In genomic region chr2:39538713-39539112, GRCh38 we compare ENCODE assay signal across 25 cellular contexts.
"Had no signal": no experiment of that assay in that cellular context is flagged by ENCODE, and none has a peak within 500 bp of the region (broad histone marks: within the 10 kb centered on the region; RNA-seq: fewer than 3 reads in every experiment).

No MANE protein-coding gene starts in this region.

- H3K4me3 Mint-ChIP-seq: activated CD4-positive, alpha-beta memory T cell treated with anti-CD3 and anti-CD28 coated beads for 36 hours; activated CD4-positive, alpha-beta T cell treated with anti-CD3 and anti-CD28 coated beads for 36 hours; activated CD4-positive, alpha-beta T cell treated with anti-CD3 and anti-CD28 coated beads, Interleukin-2, amount 10 ng/mL, durations not matched to agents 24 days and 14 days; activated CD8-positive, alpha-beta memory T cell treated with anti-CD3 and anti-CD28 coated beads, Interleukin-2, amount 10 ng/mL, durations not matched to agents 7 days and 5 days; activated CD8-positive, alpha-beta T cell treated with anti-CD3 and anti-CD28 coated beads, Interleukin-2, amount 10 ng/mL, durations not matched to agents 7 days and 5 days; activated naive CD4-positive, alpha-beta T cell treated with anti-CD3 and anti-CD28 coated beads for 36 hours; activated naive CD4-positive, alpha-beta T cell treated with anti-CD3 and anti-CD28 coated beads, Interleukin-2, amount 50 U/mL, for 24 hours; activated naive CD8-positive, alpha-beta T cell treated with anti-CD3 and anti-CD28 coated beads for 36 hours; activated naive CD8-positive, alpha-beta T cell treated with anti-CD3 and anti-CD28 coated beads, Interleukin-2, amount 50 U/mL, for 24 hours had no signal

- H3K36me3 ChIP-seq: adrenal gland had no signal

- H3K9me3 ChIP-seq: adrenal gland, body of pancreas had no signal

- H3K27me3 Mint-ChIP-seq: activated naive CD4-positive, alpha-beta T cell treated with anti-CD3 and anti-CD28 coated beads, Interleukin-2, amount 50 U/mL, for 24 hours; activated naive CD8-positive, alpha-beta T cell treated with anti-CD3 and anti-CD28 coated beads for 36 hours; activated naive CD8-positive, alpha-beta T cell treated with anti-CD3 and anti-CD28 coated beads, Interleukin-2, amount 50 U/mL, for 24 hours had no signal

- DNase-seq: activated CD4-positive, alpha-beta memory T cell treated with anti-CD3 and anti-CD28 coated beads for 36 hours; activated CD4-positive, alpha-beta T cell treated with anti-CD3 and anti-CD28 coated beads for 36 hours; activated CD4-positive, alpha-beta T cell treated with anti-CD3 and anti-CD28 coated beads, Interleukin-2, amount 10 ng/mL, durations not matched to agents 24 days and 14 days; activated CD4-positive, CD25-positive, alpha-beta regulatory T cell; activated CD4-positive, CD25-positive, alpha-beta regulatory T cell treated with anti-CD3 and anti-CD28 coated beads, Interleukin-2, amount 50 U/mL, for 72 hours; activated CD8-positive, alpha-beta memory T cell treated with anti-CD3 and anti-CD28 coated beads, Interleukin-2, amount 10 ng/mL, durations not matched to agents 7 days and 5 days; activated CD8-positive, alpha-beta memory T cell treated with anti-CD3 and anti-CD28 coated beads, Interleukin-2, amount 50 U/mL, for 4 hours; activated CD8-positive, alpha-beta T cell treated with anti-CD3 and anti-CD28 coated beads, Interleukin-2, amount 10 ng/mL, durations not matched to agents 7 days and 5 days; activated effector memory CD4-positive, alpha-beta T cell treated with anti-CD3 and anti-CD28 coated beads, Interleukin-2, amount 50 U/mL, for 16 hours; activated naive CD4-positive, alpha-beta T cell treated with anti-CD3 and anti-CD28 coated beads for 36 hours; activated naive CD8-positive, alpha-beta T cell treated with anti-CD3 and anti-CD28 coated beads for 36 hours; activated naive CD8-positive, alpha-beta T cell treated with anti-CD3 and anti-CD28 coated beads, Interleukin-2, amount 50 U/mL, for 24 hours; activated T-cell treated with anti-CD3 and anti-CD28 coated beads, Interleukin-2, amount 50 U/mL, for 1 hour; adrenal gland; amygdala; aorta; caudate nucleus; effector CD8-positive, alpha-beta T cell; foreskin melanocyte; head of caudate nucleus; T-helper 2 cell had no signal

- H3K36me3 Mint-ChIP-seq: activated CD8-positive, alpha-beta memory T cell treated with anti-CD3 and anti-CD28 coated beads, Interleukin-2, amount 10 ng/mL, durations not matched to agents 7 days and 5 days; activated naive CD4-positive, alpha-beta T cell treated with anti-CD3 and anti-CD28 coated beads, Interleukin-2, amount 50 U/mL, for 24 hours; activated naive CD8-positive, alpha-beta T cell treated with anti-CD3 and anti-CD28 coated beads for 36 hours had no signal

- H3K27me3 ChIP-seq: adrenal gland, body of pancreas had no signal

- H3K4me3 ChIP-seq: adrenal gland, body of pancreas had no signal

- H3K27ac ChIP-seq: adrenal gland, body of pancreas, epithelial cell of prostate had no signal

- H3K4me1 ChIP-seq: adrenal gland had no signal

- H3K27ac Mint-ChIP-seq: activated CD4-positive, alpha-beta memory T cell treated with anti-CD3 and anti-CD28 coated beads for 36 hours; activated CD4-positive, alpha-beta T cell treated with anti-CD3 and anti-CD28 coated beads for 36 hours; activated CD4-positive, alpha-beta T cell treated with anti-CD3 and anti-CD28 coated beads, Interleukin-2, amount 10 ng/mL, durations not matched to agents 24 days and 14 days; activated CD8-positive, alpha-beta memory T cell treated with anti-CD3 and anti-CD28 coated beads, Interleukin-2, amount 10 ng/mL, durations not matched to agents 7 days and 5 days; activated CD8-positive, alpha-beta T cell treated with anti-CD3 and anti-CD28 coated beads, Interleukin-2, amount 10 ng/mL, durations not matched to agents 7 days and 5 days; activated naive CD4-positive, alpha-beta T cell treated with anti-CD3 and anti-CD28 coated beads for 36 hours; activated naive CD4-positive, alpha-beta T cell treated with anti-CD3 and anti-CD28 coated beads, Interleukin-2, amount 50 U/mL, for 24 hours; activated naive CD8-positive, alpha-beta T cell treated with anti-CD3 and anti-CD28 coated beads for 36 hours; activated naive CD8-positive, alpha-beta T cell treated with anti-CD3 and anti-CD28 coated beads, Interleukin-2, amount 50 U/mL, for 24 hours; activated T-helper 2 cell treated with anti-CD3 and anti-CD28 coated beads, Interferon-gamma antibody, Interleukin-2, Interleukin-4, amounts not matched to agents 10 μg/mL and 5 μg/mL and 100 μg/mL, durations not matched to agents 14 hours and 24 hours and 36 hours had no signal

- H3K9me3 Mint-ChIP-seq: activated CD4-positive, alpha-beta memory T cell treated with anti-CD3 and anti-CD28 coated beads for 36 hours; activated naive CD4-positive, alpha-beta T cell treated with anti-CD3 and anti-CD28 coated beads for 36 hours; activated naive CD4-positive, alpha-beta T cell treated with anti-CD3 and anti-CD28 coated beads, Interleukin-2, amount 50 U/mL, for 24 hours; activated naive CD8-positive, alpha-beta T cell treated with anti-CD3 and anti-CD28 coated beads for 36 hours; activated naive CD8-positive, alpha-beta T cell treated with anti-CD3 and anti-CD28 coated beads, Interleukin-2, amount 50 U/mL, for 24 hours had no signal

- ATAC-seq: activated CD4-positive, alpha-beta T cell treated with anti-CD3 and anti-CD28 coated beads for 36 hours; activated CD8-positive, alpha-beta memory T cell treated with anti-CD3 and anti-CD28 coated beads, Interleukin-2, amount 10 ng/mL, durations not matched to agents 7 days and 5 days; activated CD8-positive, alpha-beta T cell treated with anti-CD3 and anti-CD28 coated beads, Interleukin-2, amount 10 ng/mL, durations not matched to agents 7 days and 5 days; activated naive CD8-positive, alpha-beta T cell treated with anti-CD3 and anti-CD28 coated beads, Interleukin-2, amount 50 U/mL, for 24 hours; body of pancreas had no signal
